In the genomic region with DNA sequence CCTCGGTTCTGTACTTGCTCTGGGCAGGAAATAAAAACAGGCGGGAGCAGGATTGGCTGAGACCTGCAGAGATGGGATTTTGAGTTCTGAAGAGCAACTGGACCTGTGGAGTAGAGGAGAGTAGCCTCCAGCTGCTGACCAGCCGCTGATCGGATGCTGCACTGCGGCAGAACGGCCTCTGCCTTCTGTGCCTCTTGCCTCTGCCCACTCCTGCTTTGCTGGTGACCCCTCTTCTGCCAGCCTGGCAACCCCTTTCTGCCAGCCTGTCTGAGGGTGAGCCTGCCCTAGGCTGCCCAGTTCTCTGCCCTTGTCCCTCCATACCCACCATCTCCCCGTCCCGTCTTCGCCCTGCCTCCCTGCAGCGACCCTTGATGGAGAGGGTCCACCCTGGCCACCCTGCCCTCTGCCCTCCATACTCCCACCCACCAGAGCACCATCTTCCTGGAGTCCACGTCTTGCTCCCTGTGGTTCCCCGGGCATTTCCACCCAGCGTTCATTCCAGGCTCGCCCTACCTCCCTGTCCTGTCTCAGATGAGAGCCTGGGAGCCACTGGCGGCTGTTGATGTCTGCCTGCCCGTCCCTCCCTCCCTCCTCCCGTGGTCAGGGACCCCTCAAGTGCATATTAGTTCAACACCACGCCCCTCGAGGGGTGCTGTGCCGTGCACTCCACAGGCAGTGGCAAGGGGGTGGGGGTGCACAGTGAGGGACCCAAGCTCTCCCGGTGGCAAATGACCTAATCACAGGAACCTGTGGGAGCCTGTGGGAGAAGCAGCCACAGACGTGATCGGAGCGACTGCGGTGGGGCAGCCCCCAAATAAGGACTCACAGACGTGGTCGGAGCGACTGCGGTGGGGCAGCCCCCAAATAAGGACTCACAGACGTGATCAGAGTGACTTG, we compare ENCODE assay signal across 19 cellular contexts.
DNase-seq lines count a peak whose midpoint lies in the region; ATAC-seq and TF ChIP-seq lines count a peak whose summit lies in the region.
"Had no signal": no experiment of that assay in that cellular context is flagged by ENCODE, and none has a peak within 500 bp of the region (broad histone marks: within the 10 kb centered on the region; RNA-seq: fewer than 3 reads in every experiment).

No MANE protein-coding gene starts in this region.

- H2BK15ac ChIP-seq in mesendoderm (replicated peaks; ENCODE audit: low read depth): no peak overlapping the region

- peaks cover 5% of the 10 kb centered on the region for H3K36me3 Mint-ChIP-seq in endothelial cell (ENCODE audit: low read depth, unreplicated experiment)
- H3K36me3 Mint-ChIP-seq: CD8-positive, alpha-beta T cell had no signal

- peaks cover 6% of the 10 kb centered on the region for H3K9me3 Mint-ChIP-seq in endothelial cell (ENCODE audit: unreplicated experiment)
- H3K9me3 Mint-ChIP-seq: CD8-positive, alpha-beta T cell had no signal

- no peak overlapping the region for H3K23ac ChIP-seq in mesendoderm (ENCODE audit: low read length)

- H3K79me1 ChIP-seq in mesendoderm (ENCODE audit: low read length): no peaks in the 10 kb centered on the region

- H4K5ac ChIP-seq in mesendoderm (ENCODE audit: low read length): no peak overlapping the region

- peaks cover 11% of the 10 kb centered on the region for H3K27me3 Mint-ChIP-seq in endothelial cell (ENCODE audit: unreplicated experiment)

- no peak overlapping the region for H2BK120ac ChIP-seq in mesendoderm (ENCODE audit: low read depth, low read length)

- WGBS in mesendoderm (ENCODE audit: extremely low coverage, insufficient coverage, low lambda C conversion rate): no CpG with 5 or more reads among the region's 30 CpGs

- ATAC-seq in upper lobe of right lung: no peak
- no peak for ATAC-seq in GM18909 (IDR thresholded peaks at IDR 0.05; ENCODE audit: poor library complexity, unreplicated experiment)
- no peak for ATAC-seq in GM21423 (IDR thresholded peaks at IDR 0.05; ENCODE audit: unreplicated experiment)
- ATAC-seq in GM18870 (IDR thresholded peaks at IDR 0.05; ENCODE audit: unreplicated experiment): no peak
- ATAC-seq: CD8-positive, alpha-beta T cell had no signal

- no peak overlapping the region for H3K4ac ChIP-seq in mesendoderm (ENCODE audit: low read depth, low read length)

- no peaks in the 10 kb centered on the region for H3K4me1 Mint-ChIP-seq in endothelial cell (ENCODE audit: unreplicated experiment)

- H3K27ac ChIP-seq in coronary artery: no peak overlapping the region
- no peak overlapping the region for H3K27ac ChIP-seq in mesendoderm (ENCODE audit: low read depth, low read length)
- H3K27ac ChIP-seq in upper lobe of right lung: no peak overlapping the region
- H3K27ac ChIP-seq: BLaER1 treated with 17β-estradiol and CSF1 and Interleukin-3, amounts not matched to agents 10 nM and 100 nM; RWPE1 had no signal

- DNase-seq in coronary artery (ENCODE audit: low spot score) (peak; percentile 60), endothelial cell (ENCODE audit: low spot score) (no peak), mesendoderm (no peak), upper lobe of right lung (peak; percentile 60)
- DNase-seq: DMS53, EL, KBM-7, NCI-H1105, NCI-H1694, NCI-H2081 treated with DMSO at 0.1 percent for 48 hours, NCI-H2227 treated with DMSO at 0.1 percent for 48 hours, NCI-H510A treated with DMSO at 0.1 percent for 48 hours, NCI-H82 had no signal

- peak overlapping the region; percentile 70 for H3K27ac Mint-ChIP-seq in endothelial cell (ENCODE audit: unreplicated experiment)
- H3K27ac Mint-ChIP-seq: CD8-positive, alpha-beta T cell had no signal

- no peak overlapping the region for H2AK5ac ChIP-seq in mesendoderm (ENCODE audit: low read length)

- H2BK5ac ChIP-seq in mesendoderm (ENCODE audit: low read length): peak overlapping the region; percentile 12

- no peaks in the 10 kb centered on the region for H3K9me3 ChIP-seq in upper lobe of right lung
- H3K9me3 ChIP-seq: BLaER1 treated with 17β-estradiol and CSF1 and Interleukin-3, amounts not matched to agents 10 nM and 100 nM had no signal

- H3K18ac ChIP-seq in mesendoderm (ENCODE audit: low read length): no peak overlapping the region

- H4K8ac ChIP-seq in mesendoderm (ENCODE audit: low read depth, low read length): no peak overlapping the region

- H3K56ac ChIP-seq in mesendoderm (ENCODE audit: low read length): peak overlapping the region; percentile 61

- no peaks in the 10 kb centered on the region for H3K27me3 ChIP-seq in mesendoderm (ENCODE audit: insufficient read depth, low read length, poor library complexity)
- peaks cover 9% of the 10 kb centered on the region for H3K27me3 ChIP-seq in upper lobe of right lung
- H3K27me3 ChIP-seq: BLaER1 treated with 17β-estradiol and CSF1 and Interleukin-3, amounts not matched to agents 10 nM and 100 nM had no signal

- intact Hi-C loops in upper lobe of right lung (cut with DNase I): no loop called here

- H3K4me3 Mint-ChIP-seq in endothelial cell (ENCODE audit: unreplicated experiment): no peak overlapping the region
- H3K4me3 Mint-ChIP-seq: CD8-positive, alpha-beta T cell had no signal

- TF ChIP-seq CTCF in coronary artery (IDR thresholded peaks at IDR 0.05) (no peak), endothelial cell (IDR thresholded peaks at IDR 0.05; ENCODE audit: unreplicated experiment) (no peak), upper lobe of right lung (IDR thresholded peaks at IDR 0.05) (no peak)

- no peak overlapping the region for H3K9ac ChIP-seq in mesendoderm (ENCODE audit: low read length)
- H3K9ac ChIP-seq: BLaER1 treated with 17β-estradiol and CSF1 and Interleukin-3, amounts not matched to agents 10 nM and 100 nM had no signal

- no peak overlapping the region for H3K4me3 ChIP-seq in coronary artery
- no peak overlapping the region for H3K4me3 ChIP-seq in mesendoderm (ENCODE audit: low read length)
- H3K4me3 ChIP-seq in upper lobe of right lung: no peak overlapping the region
- H3K4me3 ChIP-seq: BLaER1 treated with 17β-estradiol and CSF1 and Interleukin-3, amounts not matched to agents 10 nM and 100 nM had no signal

- H3K79me2 ChIP-seq in mesendoderm (ENCODE audit: control insufficient read depth, insufficient read depth, low read length): no peaks in the 10 kb centered on the region

- H3K36me3 ChIP-seq in mesendoderm (ENCODE audit: control insufficient read depth, insufficient read depth, low read length): no peaks in the 10 kb centered on the region
- no peaks in the 10 kb centered on the region for H3K36me3 ChIP-seq in upper lobe of right lung
- H3K36me3 ChIP-seq: BLaER1 treated with 17β-estradiol and CSF1 and Interleukin-3, amounts not matched to agents 10 nM and 100 nM had no signal

- H3K4me1 ChIP-seq in mesendoderm (ENCODE audit: control insufficient read depth, low read depth, low read length) (peaks cover 1% of the 10 kb centered on the region), upper lobe of right lung (no peaks in the 10 kb centered on the region)
- H3K4me1 ChIP-seq: BLaER1 treated with 17β-estradiol and CSF1 and Interleukin-3, amounts not matched to agents 10 nM and 100 nM had no signal

- no peak overlapping the region for H3K4me2 ChIP-seq in mesendoderm (ENCODE audit: low read length)
- H3K4me2 ChIP-seq: BLaER1 treated with 17β-estradiol and CSF1 and Interleukin-3, amounts not matched to agents 10 nM and 100 nM had no signal

Comparison
In these comparisons a context has a peak if more than half of its experiments do, and no peak if none do; other contexts are left out.
1. DNase-seq: peak in coronary artery (single experiment) and upper lobe of right lung (single experiment); none in endothelial cell (single experiment) and mesendoderm (single experiment).